1 cellular context compared by ENCODE assay signal in the genomic region with DNA sequence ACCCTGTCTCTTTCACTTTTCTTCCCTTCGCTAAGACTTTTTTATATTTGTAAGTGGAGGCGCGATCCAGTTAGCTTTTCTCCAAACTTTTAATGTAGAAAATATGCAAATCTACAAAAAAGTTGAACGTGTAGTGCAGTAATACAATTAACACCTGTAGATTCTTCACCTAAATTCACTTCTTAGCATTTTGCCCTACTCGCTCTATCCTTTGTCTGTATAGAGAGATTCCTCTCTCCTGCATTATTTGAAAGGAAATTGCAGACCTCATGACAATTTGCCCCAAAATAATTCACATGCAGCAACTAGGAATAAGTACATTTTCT.
TF ChIP-seq lines count a peak whose summit lies in the region.

No MANE protein-coding gene starts in this region.

TF ChIP-seq in WTC11, 78 proteins besides CTCF, POLR2A, EP300 and RAD21 (continued from another document):
- TF ChIP-seq, protein P1, sequence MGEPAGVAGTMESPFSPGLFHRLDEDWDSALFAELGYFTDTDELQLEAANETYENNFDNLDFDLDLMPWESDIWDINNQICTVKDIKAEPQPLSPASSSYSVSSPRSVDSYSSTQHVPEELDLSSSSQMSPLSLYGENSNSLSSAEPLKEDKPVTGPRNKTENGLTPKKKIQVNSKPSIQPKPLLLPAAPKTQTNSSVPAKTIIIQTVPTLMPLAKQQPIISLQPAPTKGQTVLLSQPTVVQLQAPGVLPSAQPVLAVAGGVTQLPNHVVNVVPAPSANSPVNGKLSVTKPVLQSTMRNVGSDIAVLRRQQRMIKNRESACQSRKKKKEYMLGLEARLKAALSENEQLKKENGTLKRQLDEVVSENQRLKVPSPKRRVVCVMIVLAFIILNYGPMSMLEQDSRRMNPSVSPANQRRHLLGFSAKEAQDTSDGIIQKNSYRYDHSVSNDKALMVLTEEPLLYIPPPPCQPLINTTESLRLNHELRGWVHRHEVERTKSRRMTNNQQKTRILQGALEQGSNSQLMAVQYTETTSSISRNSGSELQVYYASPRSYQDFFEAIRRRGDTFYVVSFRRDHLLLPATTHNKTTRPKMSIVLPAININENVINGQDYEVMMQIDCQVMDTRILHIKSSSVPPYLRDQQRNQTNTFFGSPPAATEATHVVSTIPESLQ (CRISPR knock-in tag; IDR thresholded peaks at IDR 0.05) = no peak
- no peak for TF ChIP-seq ZNF532 (CRISPR knock-in tag; IDR thresholded peaks at IDR 0.05; ENCODE audit: borderline replicate concordance)
TF ChIP-seq in WTC11: peak in this region for 0.
